In the genomic region with DNA sequence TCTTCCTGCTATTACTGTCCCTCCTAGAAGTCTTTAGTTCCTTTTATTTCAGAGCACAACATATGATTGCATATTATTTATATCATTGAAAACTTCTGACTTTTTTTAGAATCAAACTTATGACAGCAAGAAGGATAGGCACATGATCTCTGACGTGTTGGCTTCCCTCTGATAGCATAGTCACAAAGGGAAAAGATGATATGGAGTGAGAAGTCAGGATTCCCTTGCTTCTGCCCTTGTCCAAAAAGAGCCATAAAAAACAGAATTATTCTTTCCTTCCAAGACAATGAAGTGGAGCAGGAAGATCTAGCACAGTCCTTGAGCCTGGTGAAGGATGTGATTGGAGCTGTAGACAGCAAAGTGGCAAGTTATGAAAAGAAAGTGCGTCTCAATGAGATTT, we compare ENCODE assay signal across 1 cellular context.
TF ChIP-seq lines count a peak whose summit lies in the region.

No MANE protein-coding gene starts in this region.

TF ChIP-seq in A549, 52 proteins besides CTCF, POLR2A, EP300 and RAD21 (continued from another document):
- TF ChIP-seq NPAS2 (CRISPR knock-in tag; IDR thresholded peaks at IDR 0.05; ENCODE audit: borderline replicate concordance) (no peak), HDAC2 (IDR thresholded peaks at IDR 0.05) (no peak), RNF2 (IDR thresholded peaks at IDR 0.05; ENCODE audit: borderline replicate concordance, low read depth) (no peak), CBX8 (IDR thresholded peaks at IDR 0.05) (no peak), JUN (IDR thresholded peaks at IDR 0.05) (no peak)
